12 cellular contexts compared by ENCODE assay signal in the genomic region with DNA sequence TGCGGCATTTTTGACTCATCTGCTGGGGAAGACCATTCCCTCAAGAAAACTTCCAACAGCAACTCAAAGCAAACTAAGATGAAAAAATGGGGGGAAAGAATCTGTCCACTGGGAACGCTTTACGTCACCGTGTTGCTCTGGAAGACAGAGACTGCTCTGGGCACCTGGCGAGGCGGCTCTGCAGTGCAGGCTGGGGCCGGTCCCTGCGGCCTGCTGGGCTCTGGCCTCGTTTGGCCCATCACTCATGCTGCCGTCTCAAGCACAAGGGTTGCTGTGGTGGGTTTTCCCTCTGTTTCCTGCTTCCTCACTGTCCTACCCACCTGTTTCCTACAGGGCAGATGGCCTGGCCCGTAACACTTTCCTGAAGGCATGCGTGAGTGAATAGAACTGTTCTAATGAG.
"Had no signal": no experiment of that assay in that cellular context is flagged by ENCODE, and none has a peak within 500 bp of the region (broad histone marks: within the 10 kb centered on the region; RNA-seq: fewer than 3 reads in every experiment).

No MANE protein-coding gene starts in this region.

- H3K4me3 ChIP-seq: breast epithelium, sigmoid colon, upper lobe of left lung had no signal

- FAIRE-seq: endothelial cell of umbilical vein, frontal cortex had no signal

- H3K27me3 Mint-ChIP-seq: activated CD4-positive, alpha-beta T cell treated with anti-CD3 and anti-CD28 coated beads, Interleukin-2, amount 10 ng/mL, durations not matched to agents 7 days and 5 days; activated naive CD8-positive, alpha-beta T cell; naive thymus-derived CD4-positive, alpha-beta T cell; T-cell had no signal

- H3K4me3 Mint-ChIP-seq: activated CD4-positive, alpha-beta T cell treated with anti-CD3 and anti-CD28 coated beads, Interleukin-2, amount 10 ng/mL, durations not matched to agents 7 days and 5 days; activated naive CD8-positive, alpha-beta T cell; naive thymus-derived CD4-positive, alpha-beta T cell; T-cell had no signal

- H3K9me3 Mint-ChIP-seq: activated CD4-positive, alpha-beta T cell treated with anti-CD3 and anti-CD28 coated beads, Interleukin-2, amount 10 ng/mL, durations not matched to agents 7 days and 5 days had no signal

- ATAC-seq: naive thymus-derived CD4-positive, alpha-beta T cell; T-cell had no signal

- H3K27ac ChIP-seq: breast epithelium, sigmoid colon, upper lobe of left lung had no signal

- H3K36me3 Mint-ChIP-seq: T-cell had no signal

- H3K27ac Mint-ChIP-seq: activated CD4-positive, alpha-beta T cell treated with anti-CD3 and anti-CD28 coated beads, Interleukin-2, amount 10 ng/mL, durations not matched to agents 7 days and 5 days; activated naive CD8-positive, alpha-beta T cell; T-cell had no signal

- H3K9me3 ChIP-seq: breast epithelium, sigmoid colon, upper lobe of left lung had no signal

- H3K4me1 ChIP-seq: breast epithelium had no signal

- H3K27me3 ChIP-seq: breast epithelium, sigmoid colon, upper lobe of left lung had no signal

- DNase-seq: activated CD4-positive, alpha-beta T cell treated with anti-CD3 and anti-CD28 coated beads, Interleukin-2, amount 10 ng/mL, durations not matched to agents 7 days and 5 days; naive thymus-derived CD4-positive, alpha-beta T cell; nucleus accumbens; sigmoid colon; stimulated activated naive CD4-positive, alpha-beta T cell treated with Interleukin-2 at 50 U/mL for 16 hours; T-cell; T1000 had no signal
